ENCODE assay signal across 23 cellular contexts in genomic region chr16:22634913-22635312, GRCh38.
DNase-seq lines count a peak whose midpoint lies in the region; ATAC-seq and TF ChIP-seq lines count a peak whose summit lies in the region.
"Had no signal": no experiment of that assay in that cellular context is flagged by ENCODE, and none has a peak within 500 bp of the region (broad histone marks: within the 10 kb centered on the region; RNA-seq: fewer than 3 reads in every experiment).

No MANE protein-coding gene starts in this region.

- CTCF ChIA-PET in WTC11 (lab: Charles Lee), result interaction anchor here (1.3 to 1.4 kb wide), 2 partner anchors 264 to 426 kb away, joined by 3 to 4 read pairs; no protein-coding TSS in a partner anchor

- ATAC-seq in WTC11, result peak; percentile 93
- ATAC-seq: GM12878, K562 had no signal

- no peaks in the 10 kb centered on the region for H3K27me3 Mint-ChIP-seq in H9 (ENCODE audit: low read depth)
- H3K27me3 Mint-ChIP-seq in WTC11 (ENCODE audit: low read depth), result no peaks in the 10 kb centered on the region

- no peaks in the 10 kb centered on the region for H3K36me3 ChIP-seq in iPS DF 6.9 (ENCODE audit: control insufficient read depth, insufficient read depth, low read length)
- H3K36me3 ChIP-seq in mesendoderm (ENCODE audit: control insufficient read depth, insufficient read depth, low read length), result no peaks in the 10 kb centered on the region

- H3K18ac ChIP-seq in H9 (ENCODE audit: insufficient read length, low read depth, low read length), result peak overlapping the region; percentile 5
- no peak overlapping the region for H3K18ac ChIP-seq in mesendoderm (ENCODE audit: low read length)

- no peak overlapping the region for H2AFZ ChIP-seq in H9 (ENCODE audit: low read length)

- H2BK20ac ChIP-seq in H9 (ENCODE audit: low read depth, low read length, poor library complexity, severe bottlenecking), result no peak overlapping the region

- H3K56ac ChIP-seq in H9 (ENCODE audit: insufficient read length, low read depth, low read length) (no peak overlapping the region), mesendoderm (ENCODE audit: low read length) (no peak overlapping the region)

- no peaks in the 10 kb centered on the region for H3K79me1 ChIP-seq in H9 (ENCODE audit: insufficient read depth, low read depth, low read length, poor library complexity, severe bottlenecking)
- H3K79me1 ChIP-seq in mesendoderm (ENCODE audit: low read length), result no peaks in the 10 kb centered on the region

- no peak overlapping the region for H4K91ac ChIP-seq in H9 (ENCODE audit: insufficient read length, low read depth, low read length)

- H2BK5ac ChIP-seq in H9 (ENCODE audit: insufficient read length, low read length) (peak overlapping the region; percentile 10), mesendoderm (ENCODE audit: low read length) (no peak overlapping the region)

- H4K20me1 ChIP-seq in H9 (ENCODE audit: control insufficient read depth, insufficient read depth, insufficient read length), result no peaks in the 10 kb centered on the region

- peak overlapping the region; percentile 90 for H3K27ac ChIP-seq in H9 (ENCODE audit: insufficient read length, low read depth, low read length)
- H3K27ac ChIP-seq in iPS DF 6.9 (ENCODE audit: low read length), result peak overlapping the region; percentile 87
- H3K27ac ChIP-seq in mesendoderm (ENCODE audit: low read depth, low read length), result peak overlapping the region; percentile 3
- H3K27ac ChIP-seq: C4-2B, HL-60, SK-N-MC had no signal

- no peaks in the 10 kb centered on the region for H3K9me3 ChIP-seq in H9 (ENCODE audit: control insufficient read depth, low read depth, low read length)
- no peaks in the 10 kb centered on the region for H3K9me3 ChIP-seq in iPS DF 6.9 (ENCODE audit: control insufficient read depth, insufficient read depth, low read length)

- H3K23me2 ChIP-seq in H9 (ENCODE audit: insufficient read length, low read depth, low read length, poor library complexity, severe bottlenecking), result no peaks in the 10 kb centered on the region

- H3K4me1 Mint-ChIP-seq in H9 (peaks cover 42 to 48% of the 10 kb centered on the region in 2 experiments), WTC11 (peaks cover 33% of the 10 kb centered on the region)

- H3K4me2 ChIP-seq in H9 (ENCODE audit: insufficient read depth, insufficient read length, low read length), result peak overlapping the region; percentile 11
- no peak overlapping the region for H3K4me2 ChIP-seq in mesendoderm (ENCODE audit: low read length)

- no peak overlapping the region for H2BK12ac ChIP-seq in H9 (ENCODE audit: insufficient read length, low read depth, low read length)

- H2BK15ac ChIP-seq in H9 (ENCODE audit: low read depth, low read length) (no peak overlapping the region), mesendoderm (replicated peaks; ENCODE audit: low read depth) (no peak overlapping the region)

- H3K27me3 ChIP-seq in H9 (ENCODE audit: insufficient read depth, low read length) (no peaks in the 10 kb centered on the region), iPS DF 6.9 (ENCODE audit: control insufficient read depth, insufficient read depth, low read length) (no peaks in the 10 kb centered on the region), mesendoderm (ENCODE audit: insufficient read depth, low read length, poor library complexity) (no peaks in the 10 kb centered on the region)

- H3K9me3 Mint-ChIP-seq in H9, result no peaks in the 10 kb centered on the region
- H3K9me3 Mint-ChIP-seq in WTC11, result no peaks in the 10 kb centered on the region

- no peak overlapping the region for H3K23ac ChIP-seq in H9 (ENCODE audit: insufficient read length, low read depth, low read length)
- H3K23ac ChIP-seq in mesendoderm (ENCODE audit: low read length), result no peak overlapping the region

- no peak overlapping the region for H3T11ph ChIP-seq in H9 (ENCODE audit: low read length)

- H3K4me1 ChIP-seq in H9 (ENCODE audit: insufficient read depth, low read length) (peaks cover 30% of the 10 kb centered on the region; the same call in 1 of the 2 replicates), iPS DF 6.9 (ENCODE audit: control insufficient read depth, insufficient read depth, low read length) (peaks cover 8% of the 10 kb centered on the region), mesendoderm (ENCODE audit: control insufficient read depth, low read depth, low read length) (peaks cover 4% of the 10 kb centered on the region)

- H3K79me2 ChIP-seq in H9 (ENCODE audit: insufficient read depth, low read length), result no peaks in the 10 kb centered on the region
- H3K79me2 ChIP-seq in mesendoderm (ENCODE audit: control insufficient read depth, insufficient read depth, low read length), result no peaks in the 10 kb centered on the region

- H3K4me3 Mint-ChIP-seq in H9 (peak overlapping the region; percentile 9 to 12; a peak in 3 of 5 replicates), WTC11 (no peak overlapping the region)

- H2AK5ac ChIP-seq in H9 (ENCODE audit: insufficient read length, low read length) (no peak overlapping the region), mesendoderm (ENCODE audit: low read length) (no peak overlapping the region)

- H4K8ac ChIP-seq in H9 (replicated peaks; ENCODE audit: insufficient read length, low read depth, low read length) (no peak overlapping the region), mesendoderm (ENCODE audit: low read depth, low read length) (no peak overlapping the region)

- no peak overlapping the region for H4K5ac ChIP-seq in H9 (ENCODE audit: insufficient read length, low read depth, low read length)
- H4K5ac ChIP-seq in mesendoderm (ENCODE audit: low read length), result no peak overlapping the region

- H2BK120ac ChIP-seq in H9 (ENCODE audit: low read depth, low read length, poor library complexity, severe bottlenecking), result no peak overlapping the region
- no peak overlapping the region for H2BK120ac ChIP-seq in mesendoderm (ENCODE audit: low read depth, low read length)

- DNase-seq in H9, result peak; percentile 91
- DNase-seq in WTC11 (ENCODE audit: low spot score), result peak; percentile 33
- DNase-seq in iPS DF 6.9 (ENCODE audit: low read depth, low spot score), result peak; percentile 76
- DNase-seq in mesendoderm, result peak; percentile 69
- DNase-seq in GDM1 (lab: John Stamatoyannopoulos, UW), result no peak
- no peak for DNase-seq in stimulated activated CD4-positive, alpha-beta T cell treated with anti-CD3 and anti-CD28 coated beads, Interleukin-15, amount 100 ng/mL, for 24 hours
- DNase-seq in NCI-H1417 (lab: John Stamatoyannopoulos, UW), result no peak
- DNase-seq: ACHN; DND-41; GF-D8; NCI-H1105 treated with DMSO at 0.1 percent for 48 hours; NCI-H1694 treated with DMSO at 0.1 percent for 48 hours; NCI-H2107; NCI-H510A; NCI-H748 treated with DMSO at 0.1 percent for 48 hours; NK-92 treated with Interleukin-12 subunit alpha and Interleukin-12 subunit beta, amount 100 ng/mL, for 24 hours; OCI-M1; Right ventricle myocardium superior had no signal

- H3K14ac ChIP-seq in H9 (ENCODE audit: insufficient read depth, low read length), result peak overlapping the region; percentile 0; the same call in 1 of the 2 replicates

- POLR2A ChIA-PET in WTC11 (lab: Charles Lee), result no interaction called here

- peak overlapping the region; percentile 88 to 98 (median 97) for H3K27ac Mint-ChIP-seq in H9
- H3K27ac Mint-ChIP-seq in WTC11, result peak overlapping the region; percentile 95

- H3K36me3 Mint-ChIP-seq in H9 (ENCODE audit: insufficient read depth in 1 of 3, low read depth in 3 of 3), result no peaks in the 10 kb centered on the region
- no peaks in the 10 kb centered on the region for H3K36me3 Mint-ChIP-seq in WTC11

- H3K4me3 ChIP-seq in iPS DF 6.9 (ENCODE audit: low read length), result no peak overlapping the region
- no peak overlapping the region for H3K4me3 ChIP-seq in mesendoderm (ENCODE audit: low read length)
- H3K4me3 ChIP-seq: GM12878, K562, SK-N-MC had no signal

- H3K4ac ChIP-seq in H9 (ENCODE audit: low read depth, low read length) (no peak overlapping the region), mesendoderm (ENCODE audit: low read depth, low read length) (no peak overlapping the region)

- H3K9ac ChIP-seq in H9 (ENCODE audit: extremely low read depth, insufficient read length, low read length) (peak overlapping the region; percentile 11), mesendoderm (ENCODE audit: low read length) (no peak overlapping the region)

- TF ChIP-seq CTCF in H9 (conservative IDR thresholded peaks at IDR 0.05), result no peak
- no peak for TF ChIP-seq CTCF in WTC11 (IDR thresholded peaks at IDR 0.05)

TF ChIP-seq in WTC11, 78 proteins besides CTCF, POLR2A, EP300 and RAD21:
- TF ChIP-seq ZNF121 (CRISPR knock-in tag; IDR thresholded peaks at IDR 0.05) (no peak), ZNF671 (CRISPR knock-in tag; IDR thresholded peaks at IDR 0.05) (no peak), GRHL2 (CRISPR knock-in tag; IDR thresholded peaks at IDR 0.05; ENCODE audit: insufficient replicate concordance, severe bottlenecking) (no peak), IRF1 (CRISPR knock-in tag; IDR thresholded peaks at IDR 0.05) (no peak), CREM (CRISPR knock-in tag; IDR thresholded peaks at IDR 0.05) (no peak), NR2C2 (CRISPR knock-in tag; IDR thresholded peaks at IDR 0.05) (no peak)
TF ChIP-seq in WTC11: peak in this region for 0.

Comparison
In these comparisons a context has a peak if more than half of its experiments do, and no peak if none do; other contexts are left out.
1. DNase-seq: peak in H9 (single experiment), WTC11 (single experiment), iPS DF 6.9 (single experiment) and mesendoderm (single experiment); none in GDM1 (single experiment), stimulated activated CD4-positive, alpha-beta T cell treated with anti-CD3 and anti-CD28 coated beads, Interleukin-15, amount 100 ng/mL, for 24 hours (single experiment) and NCI-H1417 (0 of 3).
2. H3K27ac ChIP-seq: peak in every context shown above with its lines; median percentile 90 in H9; 87 in iPS DF 6.9; 3 in mesendoderm.